ENCODE assay signal across 3 cellular contexts in genomic region chr16:74324777-74325176, GRCh38. TPM values are rescaled to one million over a fixed set of nuclear protein-coding genes. Genes with fewer than 3 reads are reported as not detected.
"Had no signal": no experiment of that assay in that cellular context is flagged by ENCODE, and none has a peak within 500 bp of the region (broad histone marks: within the 10 kb centered on the region; RNA-seq: fewer than 3 reads in every experiment).

No MANE protein-coding gene starts in this region.

RNA-seq across cellular contexts. Expression of gene NPIPB15, which starts 51.3 kb away (rescaled TPM):
- total RNA-seq: H4, H7, HT1080 had no signal
